Comparison of ENCODE assay signal across 16 cellular contexts in the genomic region with DNA sequence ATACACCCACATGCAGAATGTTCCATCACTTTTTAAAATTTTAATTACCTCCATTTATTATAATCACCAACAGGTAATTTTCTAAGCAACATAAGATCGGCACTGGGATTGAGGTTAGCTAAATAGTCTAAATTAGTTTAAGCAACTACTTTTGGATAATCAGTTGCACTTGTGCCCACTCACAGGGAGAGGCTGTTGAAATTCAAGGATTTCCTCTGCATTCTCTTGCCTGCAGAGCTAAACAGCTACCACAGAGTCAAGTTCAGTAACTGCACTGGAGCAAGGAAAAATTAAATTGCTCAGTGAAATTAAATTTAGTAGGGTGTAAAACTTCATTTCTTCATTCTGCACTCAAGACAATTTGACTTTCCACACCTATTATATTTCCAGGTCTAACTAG.
DNase-seq lines count a peak whose midpoint lies in the region; ATAC-seq and TF ChIP-seq lines count a peak whose summit lies in the region.
"Had no signal": no experiment of that assay in that cellular context is flagged by ENCODE, and none has a peak within 500 bp of the region (broad histone marks: within the 10 kb centered on the region; RNA-seq: fewer than 3 reads in every experiment).

No MANE protein-coding gene starts in this region.

- intact Hi-C loops in left lung (cut with DNase I) = no loop called here

- H3K4me1 Mint-ChIP-seq in WTC11 = peaks cover 29% of the 10 kb centered on the region

- H3K4me1 ChIP-seq in left lung = no peaks in the 10 kb centered on the region
- H3K4me1 ChIP-seq: Caco-2 had no signal

- no peaks in the 10 kb centered on the region for H3K27me3 Mint-ChIP-seq in WTC11 (ENCODE audit: low read depth)
- H3K27me3 Mint-ChIP-seq: CD4-positive, alpha-beta T cell had no signal

- no peak overlapping the region for H3K4me3 ChIP-seq in left lung

- no peak for ATAC-seq in WTC11
- ATAC-seq in left lung = peak; percentile 61
- ATAC-seq: Panc1 had no signal

- H3K27ac Mint-ChIP-seq in WTC11 = peak overlapping the region; percentile 31; the same call in 1 of the 2 replicates
- H3K27ac Mint-ChIP-seq: CD4-positive, alpha-beta T cell had no signal

- H3K9me3 Mint-ChIP-seq in WTC11 = no peaks in the 10 kb centered on the region
- H3K9me3 Mint-ChIP-seq: CD4-positive, alpha-beta T cell had no signal

- POLR2A ChIA-PET in WTC11 (lab: Charles Lee) = no interaction called here

- no peaks in the 10 kb centered on the region for H3K27me3 ChIP-seq in left lung

- no peaks in the 10 kb centered on the region for H3K36me3 ChIP-seq in left lung

- H3K4me3 Mint-ChIP-seq in WTC11 = no peak overlapping the region
- H3K4me3 Mint-ChIP-seq: CD4-positive, alpha-beta T cell had no signal

- H3K36me3 Mint-ChIP-seq in WTC11 = no peaks in the 10 kb centered on the region

- TF ChIP-seq CTCF in WTC11 (IDR thresholded peaks at IDR 0.05) (no peak), left lung (IDR thresholded peaks at IDR 0.05) (no peak)

- H3K9me3 ChIP-seq in left lung = no peaks in the 10 kb centered on the region
- H3K9me3 ChIP-seq: Caco-2 had no signal

- DNase-seq in NCI-H2107 treated with DMSO at 0.1 percent for 48 hours (lab: John Stamatoyannopoulos, UW; ENCODE audit: unreplicated experiment) = peak; percentile 30
- DNase-seq in NCI-H2107 (lab: John Stamatoyannopoulos, UW) = no peak
- DNase-seq in NCI-H1105 (lab: John Stamatoyannopoulos, UW) = peak; percentile 46
- DNase-seq in WTC11 (ENCODE audit: low spot score) = no peak
- no peak for DNase-seq in left lung
- no peak for DNase-seq in stimulated activated naive CD4-positive, alpha-beta T cell treated with Interleukin-2 at 50 U/mL for 16 hours (lab: John Stamatoyannopoulos, UW)
- no peak for DNase-seq in T-helper 9 cell
- no peak for DNase-seq in NOMO-1 treated with DMSO at 0.1 percent for 48 hours (lab: John Stamatoyannopoulos, UW; ENCODE audit: unreplicated experiment)
- DNase-seq: Caco-2; CD4-positive, alpha-beta T cell; DMS153; NCI-H187; NCI-H446 treated with DMSO at 0.1 percent for 48 hours; T-helper 2 cell had no signal

- CTCF ChIA-PET in WTC11 (lab: Charles Lee) = interaction anchor here (1.6 kb wide), 1 partner anchor 39 kb away, joined by 6 read pairs; no protein-coding TSS in a partner anchor

- no peak overlapping the region for H3K27ac ChIP-seq in left lung
- H3K27ac ChIP-seq: KMS-11 had no signal

TF ChIP-seq in WTC11, 78 proteins besides CTCF, POLR2A, EP300 and RAD21:
- no peak for TF ChIP-seq ATF1 (CRISPR knock-in tag; IDR thresholded peaks at IDR 0.05)
- TF ChIP-seq ETV6 (CRISPR knock-in tag; IDR thresholded peaks at IDR 0.05) = no peak
- TF ChIP-seq, protein P1, sequence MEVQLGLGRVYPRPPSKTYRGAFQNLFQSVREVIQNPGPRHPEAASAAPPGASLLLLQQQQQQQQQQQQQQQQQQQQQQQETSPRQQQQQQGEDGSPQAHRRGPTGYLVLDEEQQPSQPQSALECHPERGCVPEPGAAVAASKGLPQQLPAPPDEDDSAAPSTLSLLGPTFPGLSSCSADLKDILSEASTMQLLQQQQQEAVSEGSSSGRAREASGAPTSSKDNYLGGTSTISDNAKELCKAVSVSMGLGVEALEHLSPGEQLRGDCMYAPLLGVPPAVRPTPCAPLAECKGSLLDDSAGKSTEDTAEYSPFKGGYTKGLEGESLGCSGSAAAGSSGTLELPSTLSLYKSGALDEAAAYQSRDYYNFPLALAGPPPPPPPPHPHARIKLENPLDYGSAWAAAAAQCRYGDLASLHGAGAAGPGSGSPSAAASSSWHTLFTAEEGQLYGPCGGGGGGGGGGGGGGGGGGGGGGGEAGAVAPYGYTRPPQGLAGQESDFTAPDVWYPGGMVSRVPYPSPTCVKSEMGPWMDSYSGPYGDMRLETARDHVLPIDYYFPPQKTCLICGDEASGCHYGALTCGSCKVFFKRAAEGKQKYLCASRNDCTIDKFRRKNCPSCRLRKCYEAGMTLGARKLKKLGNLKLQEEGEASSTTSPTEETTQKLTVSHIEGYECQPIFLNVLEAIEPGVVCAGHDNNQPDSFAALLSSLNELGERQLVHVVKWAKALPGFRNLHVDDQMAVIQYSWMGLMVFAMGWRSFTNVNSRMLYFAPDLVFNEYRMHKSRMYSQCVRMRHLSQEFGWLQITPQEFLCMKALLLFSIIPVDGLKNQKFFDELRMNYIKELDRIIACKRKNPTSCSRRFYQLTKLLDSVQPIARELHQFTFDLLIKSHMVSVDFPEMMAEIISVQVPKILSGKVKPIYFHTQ (CRISPR knock-in tag; IDR thresholded peaks at IDR 0.05) = no peak
- TF ChIP-seq, protein P2, sequence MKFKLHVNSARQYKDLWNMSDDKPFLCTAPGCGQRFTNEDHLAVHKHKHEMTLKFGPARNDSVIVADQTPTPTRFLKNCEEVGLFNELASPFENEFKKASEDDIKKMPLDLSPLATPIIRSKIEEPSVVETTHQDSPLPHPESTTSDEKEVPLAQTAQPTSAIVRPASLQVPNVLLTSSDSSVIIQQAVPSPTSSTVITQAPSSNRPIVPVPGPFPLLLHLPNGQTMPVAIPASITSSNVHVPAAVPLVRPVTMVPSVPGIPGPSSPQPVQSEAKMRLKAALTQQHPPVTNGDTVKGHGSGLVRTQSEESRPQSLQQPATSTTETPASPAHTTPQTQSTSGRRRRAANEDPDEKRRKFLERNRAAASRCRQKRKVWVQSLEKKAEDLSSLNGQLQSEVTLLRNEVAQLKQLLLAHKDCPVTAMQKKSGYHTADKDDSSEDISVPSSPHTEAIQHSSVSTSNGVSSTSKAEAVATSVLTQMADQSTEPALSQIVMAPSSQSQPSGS (CRISPR knock-in tag; IDR thresholded peaks at IDR 0.05; ENCODE audit: borderline replicate concordance, low read depth) = no peak
- TF ChIP-seq OVOL2 (CRISPR knock-in tag; IDR thresholded peaks at IDR 0.05; ENCODE audit: borderline replicate concordance) = no peak
- TF ChIP-seq, protein P3, sequence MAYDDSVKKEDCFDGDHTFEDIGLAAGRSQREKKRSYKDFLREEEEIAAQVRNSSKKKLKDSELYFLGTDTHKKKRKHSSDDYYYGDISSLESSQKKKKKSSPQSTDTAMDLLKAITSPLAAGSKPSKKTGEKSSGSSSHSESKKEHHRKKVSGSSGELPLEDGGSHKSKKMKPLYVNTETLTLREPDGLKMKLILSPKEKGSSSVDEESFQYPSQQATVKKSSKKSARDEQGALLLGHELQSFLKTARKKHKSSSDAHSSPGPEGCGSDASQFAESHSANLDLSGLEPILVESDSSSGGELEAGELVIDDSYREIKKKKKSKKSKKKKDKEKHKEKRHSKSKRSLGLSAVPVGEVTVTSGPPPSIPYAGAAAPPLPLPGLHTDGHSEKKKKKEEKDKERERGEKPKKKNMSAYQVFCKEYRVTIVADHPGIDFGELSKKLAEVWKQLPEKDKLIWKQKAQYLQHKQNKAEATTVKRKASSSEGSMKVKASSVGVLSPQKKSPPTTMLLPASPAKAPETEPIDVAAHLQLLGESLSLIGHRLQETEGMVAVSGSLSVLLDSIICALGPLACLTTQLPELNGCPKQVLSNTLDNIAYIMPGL (CRISPR knock-in tag; IDR thresholded peaks at IDR 0.05) = no peak

Comparison
In these comparisons a context has a peak if more than half of its experiments do, and no peak if none do; other contexts are left out.
1. DNase-seq: peak in NCI-H2107 treated with DMSO at 0.1 percent for 48 hours (single experiment) and NCI-H1105 (single experiment); none in NCI-H2107 (single experiment), WTC11 (single experiment), left lung (0 of 2), stimulated activated naive CD4-positive, alpha-beta T cell treated with Interleukin-2 at 50 U/mL for 16 hours (single experiment), T-helper 9 cell (single experiment) and NOMO-1 treated with DMSO at 0.1 percent for 48 hours (single experiment).